In genomic region chr1:112715264-112716053, GRCh38 we compare ENCODE assay signal across 8 cellular contexts. TPM values are rescaled to one million over a fixed set of nuclear protein-coding genes. Genes with fewer than 3 reads are reported as not detected.
DNase-seq lines count a peak whose midpoint lies in the region; ATAC-seq and TF ChIP-seq lines count a peak whose summit lies in the region.

A gene with protein sequence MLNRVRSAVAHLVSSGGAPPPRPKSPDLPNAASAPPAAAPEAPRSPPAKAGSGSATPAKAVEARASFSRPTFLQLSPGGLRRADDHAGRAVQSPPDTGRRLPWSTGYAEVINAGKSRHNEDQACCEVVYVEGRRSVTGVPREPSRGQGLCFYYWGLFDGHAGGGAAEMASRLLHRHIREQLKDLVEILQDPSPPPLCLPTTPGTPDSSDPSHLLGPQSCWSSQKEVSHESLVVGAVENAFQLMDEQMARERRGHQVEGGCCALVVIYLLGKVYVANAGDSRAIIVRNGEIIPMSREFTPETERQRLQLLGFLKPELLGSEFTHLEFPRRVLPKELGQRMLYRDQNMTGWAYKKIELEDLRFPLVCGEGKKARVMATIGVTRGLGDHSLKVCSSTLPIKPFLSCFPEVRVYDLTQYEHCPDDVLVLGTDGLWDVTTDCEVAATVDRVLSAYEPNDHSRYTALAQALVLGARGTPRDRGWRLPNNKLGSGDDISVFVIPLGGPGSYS (minus strand): TSS chr1:112715332. CDS start chr1:112715301, 31 bp downstream.

- H3K9me3 Mint-ChIP-seq in activated B cell treated with CpG ODN at 0.5 μM for 24 hours, result no peaks in the 10 kb centered on the region

- 0 to 1% (median 0%) methylated on average over 29 to 51 of the region's 51 CpGs for WGBS in spleen, 5 donors

- no peaks in the 10 kb centered on the region for H3K36me3 Mint-ChIP-seq in activated B cell treated with CpG ODN at 0.5 μM for 24 hours (ENCODE audit: low read depth)

- H3K4me3 Mint-ChIP-seq in activated B cell treated with CpG ODN at 0.5 μM for 24 hours, result peak within 1 kb of the TSS; percentile 84

- no peaks in the 10 kb centered on the region for H3K9me3 ChIP-seq in spleen

- peaks cover 0 to 30% (median 0%) of the 10 kb centered on the region in 7 donors for H3K27me3 ChIP-seq in spleen (replicated peaks in 1 of 7)

- H3K4me3 ChIP-seq in AG04449 (ENCODE audit: low read depth, low read length) (peak within 1 kb of the TSS; percentile 68), spleen (peak within 1 kb of the TSS; percentile 42 to 76 (median 61))

- intact Hi-C loops in activated B cell treated with CpG ODN at 0.5 μM for 24 hours (cut with micrococcal nuclease) (loop anchor here (1.0 to 10.0 kb wide), 17 partner anchors 8 to 1567 kb away; partner anchors contain the start of genes CAPZA1, HIPK1, LRIG2 and MAGI3), spleen (cut with DNase I; ENCODE audit: low total_unique reads) (loop anchor here (5.0 kb wide), 1 partner anchor 87 kb away; no protein-coding TSS in a partner anchor)

- peaks cover 37% of the 10 kb centered on the region for H3K4me1 Mint-ChIP-seq in activated B cell treated with CpG ODN at 0.5 μM for 24 hours

- CTCF ChIA-PET in AG04449 (lab: Yijun Ruan, JAX), result interaction anchor here (0.6 to 11.1 kb wide), 81 partner anchors 8 to 1248 kb away, joined by 3 to 1029 read pairs (median 5); partner anchors contain the start of genes HIPK1, LRIG2, MOV10 and RHOC
- CTCF ChIA-PET in activated B cell treated with CpG ODN at 0.5 μM for 24 hours (lab: Charles Lee), result interaction anchor here (0.5 to 6.5 kb wide), 23 partner anchors 8 to 1263 kb away, joined by 3 to 59 read pairs (median 4); partner anchors contain the start of genes LRIG2, MOV10, SLC16A1 and ST7L

- peak in 1 of 3 donors; percentile 39 for TF ChIP-seq POLR2A in spleen (IDR thresholded peaks at IDR 0.05)

- peaks cover 13 to 54% (median 37%) of the 10 kb centered on the region in 6 donors for H3K4me1 ChIP-seq in spleen

- ATAC-seq in GM18858 (IDR thresholded peaks at IDR 0.05; ENCODE audit: unreplicated experiment), result peak; percentile 43
- ATAC-seq in HG03066 (IDR thresholded peaks at IDR 0.05; ENCODE audit: low read depth, unreplicated experiment), result peak; percentile 73
- ATAC-seq in activated B cell treated with CpG ODN at 0.5 μM for 24 hours (ENCODE audit: low read depth), result peak; percentile 88

- H3K27ac ChIP-seq in caudate nucleus (ENCODE audit: low read depth, low read length), result peak within 1 kb of the TSS; percentile 3
- peak within 1 kb of the TSS; percentile 5 to 78 (median 72) for H3K27ac ChIP-seq in spleen

- peak within 1 kb of the TSS; percentile 74 for H3K27ac Mint-ChIP-seq in activated B cell treated with CpG ODN at 0.5 μM for 24 hours

- POLR2A ChIA-PET in AG04449 (lab: Yijun Ruan, JAX) (interaction anchor here (1.0 to 1.8 kb wide), 5 partner anchors 11 to 357 kb away, joined by 3 to 11 read pairs (median 3); partner anchors contain the start of gene LRIG2), activated B cell treated with CpG ODN at 0.5 μM for 24 hours (lab: Charles Lee) (interaction anchor here (0.6 to 3.6 kb wide), 13 partner anchors 11 to 1044 kb away, joined by 3 to 31 read pairs (median 6); partner anchors contain the start of genes CAPZA1, LRIG2, MOV10 and PHTF1)

- no peaks in the 10 kb centered on the region for H3K36me3 ChIP-seq in spleen

- peaks cover 5% of the 10 kb centered on the region for H3K27me3 Mint-ChIP-seq in activated B cell treated with CpG ODN at 0.5 μM for 24 hours

- no peak for DNase-seq in AG04449 (ENCODE audit: low read depth, low spot score)
- peak; percentile 72 for DNase-seq in NCI-H2196 treated with DMSO at 0.1 percent for 48 hours (lab: John Stamatoyannopoulos, UW; ENCODE audit: unreplicated experiment)
- peak; percentile 99 for DNase-seq in activated B cell treated with CpG ODN at 0.5 μM for 24 hours
- DNase-seq in caudate nucleus (lab: John Stamatoyannopoulos, UW), result peak in 57 of 61 donors; percentile 30 to 93 (median 72)
- DNase-seq in iris pigment epithelial cell (ENCODE audit: low read depth), result peak; percentile 91
- peak; percentile 100 for DNase-seq in spleen

- TF ChIP-seq CTCF in AG04449 (IDR thresholded peaks at IDR 0.05; ENCODE audit: insufficient read depth, low read length, missing control alignments) (no peak), activated B cell treated with CpG ODN at 0.5 μM for 24 hours (IDR thresholded peaks at IDR 0.05) (no peak), spleen (IDR thresholded peaks at IDR 0.05 in 8 of 11, conservative IDR thresholded peaks at IDR 0.05 in 3 of 11) (peak in 4 of 11 experiments; percentile 4 to 22 (median 16))

RNA-seq across cellular contexts. Expression of the gene that starts here (rescaled TPM):
- total RNA-seq in activated B cell treated with CpG ODN at 0.5 μM for 24 hours (0.46 and 0.75 TPM in 2 replicates), spleen (1 to 10 TPM in 5 of 7 donors, under 1 TPM in 2; 0.51 to 1.8 (median 1.3) TPM)
- polyA plus RNA-seq in spleen, result 1 to 10 TPM; 1.3 to 1.9 (median 1.5) TPM

Comparison
In these comparisons a context has a peak if more than half of its experiments do, and no peak if none do; other contexts are left out.
1. Peak in DNase-seq and ATAC-seq in activated B cell treated with CpG ODN at 0.5 μM for 24 hours; RNA of the gene not detected or under 1 TPM.